ENCODE assay signal across 8 cellular contexts in the genomic region with DNA sequence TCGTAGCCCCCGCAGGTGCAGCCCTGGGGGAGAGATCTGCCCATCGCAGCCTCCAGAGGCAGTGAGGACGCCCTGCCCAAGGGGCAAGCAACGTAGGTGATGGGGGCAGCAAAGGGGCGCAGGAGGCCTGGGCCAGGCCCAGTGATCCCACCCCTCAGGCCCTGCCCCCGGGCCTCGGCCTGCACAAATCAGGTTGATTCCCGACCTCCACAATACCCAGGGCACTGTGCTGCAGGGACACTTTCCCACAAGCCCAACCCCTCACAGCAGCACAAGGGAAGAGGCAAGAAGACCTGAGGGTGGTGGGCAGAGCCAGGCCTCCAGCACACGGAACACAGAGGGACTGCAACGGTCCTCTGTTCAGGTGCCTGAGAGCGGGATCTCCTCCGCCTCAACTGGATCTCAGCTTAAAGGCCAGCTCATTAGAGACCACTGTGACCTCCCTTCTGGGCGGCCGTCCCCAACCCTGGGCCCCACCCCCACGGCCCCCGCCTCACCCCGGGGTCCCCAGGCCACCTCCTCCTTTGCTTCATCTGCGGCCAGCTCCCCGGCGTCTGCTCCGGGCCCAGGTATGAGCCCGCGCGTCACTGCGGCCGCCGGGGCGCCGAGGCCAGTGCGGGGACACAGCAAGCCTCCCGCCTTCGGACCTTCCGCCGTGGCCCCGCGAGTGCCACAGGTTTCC. TPM values are rescaled to one million over a fixed set of nuclear protein-coding genes. Genes with fewer than 3 reads are reported as not detected.
A peak's percentile ranks its signal among the peaks of the same experiment; 100 is the strongest.
DNase-seq lines count a peak whose midpoint lies in the region; ATAC-seq lines count a peak whose summit lies in the region.

No MANE protein-coding gene starts in this region.

- H3K4me1 ChIP-seq in BLaER1 (peaks cover 77% of the 10 kb centered on the region), rectal smooth muscle tissue (ENCODE audit: control insufficient read depth, insufficient read depth, low read length) (peaks cover 26% of the 10 kb centered on the region)

- POLR2A ChIA-PET in activated CD4-positive, alpha-beta memory T cell treated with anti-CD3 and anti-CD28 coated beads for 36 hours (lab: Charles Lee), result interaction anchor here (0.8 to 1.6 kb wide), 8 partner anchors 9 to 383 kb away, joined by 3 to 6 read pairs (median 3); partner anchors contain the start of genes IBA57 and MRPL55

- H3K36me3 Mint-ChIP-seq in activated CD4-positive, alpha-beta memory T cell treated with anti-CD3 and anti-CD28 coated beads for 36 hours, result peaks cover 24% of the 10 kb centered on the region

- no peaks in the 10 kb centered on the region for H3K9me3 Mint-ChIP-seq in activated CD4-positive, alpha-beta memory T cell treated with anti-CD3 and anti-CD28 coated beads for 36 hours

- CTCF ChIA-PET in activated CD4-positive, alpha-beta memory T cell treated with anti-CD3 and anti-CD28 coated beads for 36 hours (lab: Charles Lee), result interaction anchor here (0.6 to 1.4 kb wide), 4 partner anchors 7 to 419 kb away, joined by 3 to 4 read pairs (median 3); no protein-coding TSS in a partner anchor

- H3K27ac Mint-ChIP-seq in activated CD4-positive, alpha-beta memory T cell treated with anti-CD3 and anti-CD28 coated beads for 36 hours, result peak overlapping the region; percentile 49

- ATAC-seq in GM19035 (IDR thresholded peaks at IDR 0.05; ENCODE audit: unreplicated experiment) (peak; percentile 32), HG03196 (IDR thresholded peaks at IDR 0.05; ENCODE audit: unreplicated experiment) (peak; percentile 10)

- H3K9ac ChIP-seq in BLaER1, result peak overlapping the region; percentile 100
- H3K9ac ChIP-seq in rectal smooth muscle tissue (ENCODE audit: low read length), result peak overlapping the region; percentile 90

- peak overlapping the region; percentile 100 for H3K27ac ChIP-seq in BLaER1
- peak overlapping the region; percentile 75 for H3K27ac ChIP-seq in rectal smooth muscle tissue (ENCODE audit: low read depth, low read length)

- H3K27me3 ChIP-seq in BLaER1 (no peaks in the 10 kb centered on the region), rectal smooth muscle tissue (ENCODE audit: control insufficient read depth, insufficient read depth, low read length) (no peaks in the 10 kb centered on the region)

- peak overlapping the region; percentile 91 for H3K4me3 Mint-ChIP-seq in activated CD4-positive, alpha-beta memory T cell treated with anti-CD3 and anti-CD28 coated beads for 36 hours

- no peaks in the 10 kb centered on the region for H3K27me3 Mint-ChIP-seq in activated CD4-positive, alpha-beta memory T cell treated with anti-CD3 and anti-CD28 coated beads for 36 hours

- DNase-seq in activated CD4-positive, alpha-beta memory T cell treated with anti-CD3 and anti-CD28 coated beads for 36 hours, result no peak
- DNase-seq in glomerular visceral epithelial cell (ENCODE audit: extremely low spot score), result peak; percentile 24
- DNase-seq in SKM-1 (lab: John Stamatoyannopoulos, UW; ENCODE audit: unreplicated experiment), result no peak
- no peak for DNase-seq in kidney glomerular epithelial cell (lab: John Stamatoyannopoulos, UW)

- H3K4me2 ChIP-seq in BLaER1, result peak overlapping the region; percentile 97

- H3K36me3 ChIP-seq in BLaER1 (peaks cover 24% of the 10 kb centered on the region), rectal smooth muscle tissue (ENCODE audit: control insufficient read depth, insufficient read depth, low read length) (no peaks in the 10 kb centered on the region)

- H4K20me1 ChIP-seq in BLaER1, result peaks cover 71% of the 10 kb centered on the region

- intact Hi-C loops in activated CD4-positive, alpha-beta memory T cell treated with anti-CD3 and anti-CD28 coated beads for 36 hours (cut with micrococcal nuclease), result loop anchor here (1.0 to 10.0 kb wide), 9 partner anchors 22 to 1347 kb away; partner anchors contain the start of genes C1orf35, GUK1, ITPKB and MRPL55

- peaks cover 32% of the 10 kb centered on the region for H3K4me1 Mint-ChIP-seq in activated CD4-positive, alpha-beta memory T cell treated with anti-CD3 and anti-CD28 coated beads for 36 hours (ENCODE audit: low read depth)

- H3K4me3 ChIP-seq in BLaER1 (peak overlapping the region; percentile 100), rectal smooth muscle tissue (ENCODE audit: low read length) (peak overlapping the region; percentile 87)

- H3K9me3 ChIP-seq in BLaER1, result no peaks in the 10 kb centered on the region

RNA-seq across cellular contexts. Expression of gene ARF1, which starts 0.8 kb away (rescaled TPM):
- total RNA-seq in activated CD4-positive, alpha-beta memory T cell treated with anti-CD3 and anti-CD28 coated beads for 36 hours, result 100 to 1,000 TPM; 346 to 355 TPM

RNA-seq across cellular contexts. Expression of gene C1orf35, which starts 21.4 kb away (rescaled TPM):
- total RNA-seq in activated CD4-positive, alpha-beta memory T cell treated with anti-CD3 and anti-CD28 coated beads for 36 hours, result 10 to 100 TPM; 21.9 to 22.1 TPM

RNA-seq across cellular contexts. Expression of gene MRPL55, which starts 27.4 kb away (rescaled TPM):
- 10 to 100 TPM; 51.1 to 52.7 TPM for total RNA-seq in activated CD4-positive, alpha-beta memory T cell treated with anti-CD3 and anti-CD28 coated beads for 36 hours

RNA-seq across cellular contexts. Expression of gene GUK1, which starts 58.4 kb away (rescaled TPM):
- 100 to 1,000 TPM; 229 to 239 TPM for total RNA-seq in activated CD4-positive, alpha-beta memory T cell treated with anti-CD3 and anti-CD28 coated beads for 36 hours
